ENCODE assay signal across 20 cellular contexts in the genomic region with DNA sequence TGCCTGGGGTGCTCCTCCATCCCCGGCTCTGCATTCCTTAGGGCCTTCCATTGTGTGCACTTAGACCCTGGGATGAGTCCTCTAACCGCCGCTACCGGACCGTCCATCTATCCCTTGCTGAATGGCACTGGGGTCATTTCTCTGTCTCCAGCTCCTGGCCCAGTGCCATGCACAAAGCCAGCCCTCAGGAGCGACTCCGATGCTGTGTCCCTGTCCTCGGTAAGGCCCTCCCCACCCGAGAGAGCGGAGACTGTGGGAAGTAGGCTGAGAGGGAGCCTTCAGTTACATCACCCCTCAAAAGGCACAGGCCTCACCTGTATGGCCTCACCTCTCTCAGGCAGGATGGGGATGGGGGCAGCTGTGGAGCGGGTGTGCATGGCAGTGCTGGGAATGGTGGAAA. TPM values are rescaled to one million over a fixed set of nuclear protein-coding genes. Genes with fewer than 3 reads are reported as not detected.
DNase-seq lines count a peak whose midpoint lies in the region; ATAC-seq, FAIRE-seq and TF ChIP-seq lines count a peak whose summit lies in the region.
"Had no signal": no experiment of that assay in that cellular context is flagged by ENCODE, and none has a peak within 500 bp of the region (broad histone marks: within the 10 kb centered on the region; RNA-seq: fewer than 3 reads in every experiment).

No MANE protein-coding gene starts in this region.

- H3K4me1 ChIP-seq in naive thymus-derived CD4-positive, alpha-beta T cell (ENCODE audit: control insufficient read depth in 2 of 2, insufficient read depth in 2 of 2, low read length in 2 of 2): no peaks in the 10 kb centered on the region
- no peaks in the 10 kb centered on the region for H3K4me1 ChIP-seq in effector memory CD4-positive, alpha-beta T cell (ENCODE audit: control insufficient read depth, insufficient read depth, low read length, poor library complexity, severe bottlenecking)
- H3K4me1 ChIP-seq: Caco-2 had no signal

- no peak for FAIRE-seq in GM12891 (lab: Jason Lieb, UNC)

- no peak overlapping the region for H3K4me3 ChIP-seq in naive thymus-derived CD4-positive, alpha-beta T cell (ENCODE audit: low read length)
- no peak overlapping the region for H3K4me3 ChIP-seq in effector memory CD4-positive, alpha-beta T cell (ENCODE audit: insufficient read depth, low read depth, low read length, poor library complexity, severe bottlenecking)
- H3K4me3 ChIP-seq: PC-9 had no signal

- peaks cover 0 to 14% (median 0%) of the 10 kb centered on the region in 3 experiments for H3K9me3 ChIP-seq in naive thymus-derived CD4-positive, alpha-beta T cell (ENCODE audit: control insufficient read depth in 2 of 3, low read length in 3 of 3)
- H3K9me3 ChIP-seq in effector memory CD4-positive, alpha-beta T cell (ENCODE audit: control insufficient read depth, low read length): no peaks in the 10 kb centered on the region
- H3K9me3 ChIP-seq: Caco-2 had no signal

- peak overlapping the region; percentile 66 for H3K27ac Mint-ChIP-seq in activated naive CD8-positive, alpha-beta T cell treated with anti-CD3 and anti-CD28 coated beads, Interleukin-2, amount 10 ng/mL, durations not matched to agents 7 days and 5 days
- peak overlapping the region in 6 of 9 donors; percentile 6 to 83 (median 43) for H3K27ac Mint-ChIP-seq in naive thymus-derived CD4-positive, alpha-beta T cell
- H3K27ac Mint-ChIP-seq: H9 had no signal

- H3K27ac ChIP-seq in naive thymus-derived CD4-positive, alpha-beta T cell (ENCODE audit: low read depth, low read length): no peak overlapping the region
- H3K27ac ChIP-seq in effector memory CD4-positive, alpha-beta T cell (ENCODE audit: insufficient read depth, low read length, poor library complexity, severe bottlenecking): no peak overlapping the region
- H3K27ac ChIP-seq: PC-9 had no signal

- POLR2A ChIA-PET in activated naive CD8-positive, alpha-beta T cell treated with anti-CD3 and anti-CD28 coated beads, Interleukin-2, amount 10 ng/mL, durations not matched to agents 7 days and 5 days (lab: Charles Lee): no interaction called here
- POLR2A ChIA-PET in naive thymus-derived CD4-positive, alpha-beta T cell (lab: Charles Lee): interaction anchor here (0.6 kb wide), 1 partner anchor 727 kb away, joined by 6 read pairs; no protein-coding TSS in a partner anchor

- no peaks in the 10 kb centered on the region for H3K27me3 ChIP-seq in naive thymus-derived CD4-positive, alpha-beta T cell (ENCODE audit: control insufficient read depth in 2 of 2, insufficient read depth in 2 of 2, low read length in 2 of 2)
- H3K27me3 ChIP-seq in effector memory CD4-positive, alpha-beta T cell (replicated peaks; ENCODE audit: control insufficient read depth, insufficient read depth, low read length, poor library complexity, severe bottlenecking): no peaks in the 10 kb centered on the region

- H3K27me3 Mint-ChIP-seq in activated naive CD8-positive, alpha-beta T cell treated with anti-CD3 and anti-CD28 coated beads, Interleukin-2, amount 10 ng/mL, durations not matched to agents 7 days and 5 days: no peaks in the 10 kb centered on the region
- no peaks in the 10 kb centered on the region for H3K27me3 Mint-ChIP-seq in naive thymus-derived CD4-positive, alpha-beta T cell

- no peak for TF ChIP-seq POLR2A in GM12891 (IDR thresholded peaks at IDR 0.05; ENCODE audit: low read depth, low read length)

- H3K4me3 Mint-ChIP-seq in activated naive CD8-positive, alpha-beta T cell treated with anti-CD3 and anti-CD28 coated beads, Interleukin-2, amount 10 ng/mL, durations not matched to agents 7 days and 5 days: no peak overlapping the region
- peak overlapping the region in 2 of 10 donors; percentile 12 to 64 for H3K4me3 Mint-ChIP-seq in naive thymus-derived CD4-positive, alpha-beta T cell
- H3K4me3 Mint-ChIP-seq: H9 had no signal

- ATAC-seq in Right ventricle myocardium superior (ENCODE audit: poor library complexity) (no peak), GM21737 (IDR thresholded peaks at IDR 0.05; ENCODE audit: unreplicated experiment) (no peak)
- ATAC-seq in activated naive CD8-positive, alpha-beta T cell treated with anti-CD3 and anti-CD28 coated beads, Interleukin-2, amount 10 ng/mL, durations not matched to agents 7 days and 5 days (ENCODE audit: low read depth): no peak
- ATAC-seq in naive thymus-derived CD4-positive, alpha-beta T cell: no peak

- intact Hi-C loops in cardiac septum (cut with DNase I) (no loop called here), Right ventricle myocardium superior (cut with DNase I) (no loop called here)
- intact Hi-C loops in naive thymus-derived CD4-positive, alpha-beta T cell (cut with micrococcal nuclease): no loop called here

- DNase-seq in cardiac septum (ENCODE audit: low spot score) (peak; percentile 36), Right ventricle myocardium superior (no peak), GM12891 (ENCODE audit: insufficient read length, low spot score) (no peak)
- no peak for DNase-seq in activated naive CD8-positive, alpha-beta T cell treated with anti-CD3 and anti-CD28 coated beads, Interleukin-2, amount 10 ng/mL, durations not matched to agents 7 days and 5 days
- DNase-seq in naive thymus-derived CD4-positive, alpha-beta T cell: no peak
- DNase-seq in effector memory CD4-positive, alpha-beta T cell: no peak
- DNase-seq: Caco-2, DMS153, EL, H9, IMR-90, Kasumi-1, MM.1S, NCI-H1092 treated with DMSO at 0.1 percent for 48 hours, NCI-H1694, NCI-H2227 treated with DMSO at 0.1 percent for 48 hours, NCI-H524, PC-9 had no signal

- peaks cover 30% of the 10 kb centered on the region for H3K9me3 Mint-ChIP-seq in activated naive CD8-positive, alpha-beta T cell treated with anti-CD3 and anti-CD28 coated beads, Interleukin-2, amount 10 ng/mL, durations not matched to agents 7 days and 5 days
- H3K9me3 Mint-ChIP-seq in naive thymus-derived CD4-positive, alpha-beta T cell: peaks cover 0 to 48% (median 37%) of the 10 kb centered on the region in 11 donors

- no peaks in the 10 kb centered on the region for H3K36me3 ChIP-seq in naive thymus-derived CD4-positive, alpha-beta T cell (ENCODE audit: control insufficient read depth in 2 of 3, insufficient read depth in 3 of 3, low read length in 3 of 3)
- H3K36me3 ChIP-seq in effector memory CD4-positive, alpha-beta T cell (ENCODE audit: control insufficient read depth, insufficient read depth, low read length): no peaks in the 10 kb centered on the region

- H3K4me1 Mint-ChIP-seq in activated naive CD8-positive, alpha-beta T cell treated with anti-CD3 and anti-CD28 coated beads, Interleukin-2, amount 10 ng/mL, durations not matched to agents 7 days and 5 days: peaks cover 20% of the 10 kb centered on the region
- peaks cover 26 to 45% (median 44%) of the 10 kb centered on the region in 7 donors for H3K4me1 Mint-ChIP-seq in naive thymus-derived CD4-positive, alpha-beta T cell
- H3K4me1 Mint-ChIP-seq: H9 had no signal

- CTCF ChIA-PET in naive thymus-derived CD4-positive, alpha-beta T cell (lab: Charles Lee): no interaction called here

- peaks cover 20% of the 10 kb centered on the region for H3K36me3 Mint-ChIP-seq in activated naive CD8-positive, alpha-beta T cell treated with anti-CD3 and anti-CD28 coated beads, Interleukin-2, amount 10 ng/mL, durations not matched to agents 7 days and 5 days
- peaks cover 3 to 47% (median 20%) of the 10 kb centered on the region in 5 donors for H3K36me3 Mint-ChIP-seq in naive thymus-derived CD4-positive, alpha-beta T cell

TF ChIP-seq in GM12891, 5 proteins besides CTCF, POLR2A, EP300 and RAD21:
- TF ChIP-seq POLR2AphosphoS5 (IDR thresholded peaks at IDR 0.05; ENCODE audit: low read depth, low read length) (no peak), TAF1 (IDR thresholded peaks at IDR 0.05; ENCODE audit: low read depth, low read length) (no peak), POU2F2 (IDR thresholded peaks at IDR 0.05; ENCODE audit: low read depth, low read length) (no peak), SPI1 (IDR thresholded peaks at IDR 0.05; ENCODE audit: low read depth, low read length) (no peak), PAX5 (IDR thresholded peaks at IDR 0.05; ENCODE audit: insufficient read depth, low read length, severe bottlenecking) (no peak)

RNA-seq across cellular contexts. Expression of gene MUC4, which starts 33.8 kb away (rescaled TPM):
- total RNA-seq in cardiac septum (0.03 TPM), Right ventricle myocardium superior (not detected)
- under 1 TPM in 1 of 2 experiments, not detected in 1; 0.06 TPM for total RNA-seq in activated naive CD8-positive, alpha-beta T cell treated with anti-CD3 and anti-CD28 coated beads, Interleukin-2, amount 10 ng/mL, durations not matched to agents 7 days and 5 days
- under 1 TPM in 2 of 5 experiments, not detected in 3; 0.07 to 0.48 TPM for total RNA-seq in naive thymus-derived CD4-positive, alpha-beta T cell
- polyA plus RNA-seq in naive thymus-derived CD4-positive, alpha-beta T cell: not detected
- 1.2 TPM for polyA plus RNA-seq in GM12891 (2012; ENCODE audit: low read depth, missing spikeins)
- total RNA-seq: IMR-90 had no signal
- polyA plus RNA-seq: IMR-90 had no signal

RNA-seq across cellular contexts. Expression of gene MUC20, which starts 57.2 kb away (rescaled TPM):
- total RNA-seq in cardiac septum: 6.5 TPM
- 5.4 TPM for total RNA-seq in Right ventricle myocardium superior
- total RNA-seq in activated naive CD8-positive, alpha-beta T cell treated with anti-CD3 and anti-CD28 coated beads, Interleukin-2, amount 10 ng/mL, durations not matched to agents 7 days and 5 days: 1 to 10 TPM; 3.0 to 3.1 TPM
- total RNA-seq in naive thymus-derived CD4-positive, alpha-beta T cell: 10 to 100 TPM in 4 of 5 experiments, 1 to 10 TPM in 1; 7.9 to 17.8 (median 13.2) TPM
- polyA plus RNA-seq in naive thymus-derived CD4-positive, alpha-beta T cell: under 1 TPM; 0.66 to 0.97 TPM
- 0.72 TPM for polyA plus RNA-seq in GM12891 (2012; ENCODE audit: low read depth, missing spikeins)
- total RNA-seq: H9, HT1080, IMR-90 had no signal
